ENCODE assay signal across 8 cellular contexts in the genomic region with DNA sequence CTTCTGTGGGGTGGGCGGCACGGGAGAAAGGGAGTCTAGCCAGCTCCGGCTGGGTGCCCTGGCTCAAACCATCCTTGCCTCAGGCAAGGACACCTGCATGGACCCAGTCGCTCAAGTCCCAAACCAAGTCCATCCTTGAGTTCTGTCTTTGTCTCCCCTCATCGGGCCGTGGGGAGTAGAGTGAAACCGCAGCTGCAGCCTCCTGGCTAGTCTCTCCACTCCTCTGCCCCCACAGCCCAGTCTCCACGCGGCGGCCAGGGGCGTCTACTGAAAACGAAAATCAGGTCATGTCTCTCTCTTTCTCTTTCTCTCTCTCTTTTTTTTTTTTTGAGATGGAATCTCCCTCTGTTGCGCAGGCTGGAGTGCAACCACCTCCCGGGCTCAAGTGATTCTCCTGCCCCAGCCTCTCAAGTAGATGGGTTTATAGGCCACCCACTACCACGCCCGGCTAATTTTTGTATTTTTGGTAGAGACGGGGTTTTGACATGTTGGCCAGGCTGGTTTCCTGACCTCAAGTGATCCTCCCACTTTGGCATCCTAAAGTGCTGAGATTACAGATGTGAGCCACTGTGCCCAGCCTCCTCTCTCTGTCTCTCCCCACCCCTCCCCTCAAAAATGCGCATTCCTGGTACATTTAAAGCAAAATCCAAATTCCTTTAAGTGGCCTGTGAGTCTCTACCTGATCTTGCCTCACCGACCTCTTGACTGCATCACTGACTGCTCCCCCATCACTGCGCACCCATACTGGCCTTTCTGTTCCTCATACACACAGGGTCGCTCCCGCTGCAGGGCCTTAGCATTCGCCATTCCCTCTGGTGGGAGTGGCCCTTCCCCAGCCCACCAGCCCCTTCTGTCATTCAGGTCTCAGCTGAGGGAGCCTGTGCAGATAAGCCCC. TPM values are rescaled to one million over a fixed set of nuclear protein-coding genes. Genes with fewer than 3 reads are reported as not detected.
DNase-seq lines count a peak whose midpoint lies in the region; ATAC-seq and TF ChIP-seq lines count a peak whose summit lies in the region.

No MANE protein-coding gene starts in this region.

- H3K79me1 ChIP-seq in mesenchymal stem cell (replicated peaks; ENCODE audit: low read length, poor library complexity, severe bottlenecking): no peaks in the 10 kb centered on the region

- H3K23ac ChIP-seq in mesenchymal stem cell (ENCODE audit: low read length in 2 of 2): no peak overlapping the region

- ATAC-seq in GM21528 (IDR thresholded peaks at IDR 0.05; ENCODE audit: low FRiP score, unreplicated experiment) (peak; percentile 40), RWPE2 (ENCODE audit: low read depth) (no peak)

- H2BK15ac ChIP-seq in mesenchymal stem cell (ENCODE audit: low read depth, poor library complexity, severe bottlenecking): peak overlapping the region; percentile 83

- no peak overlapping the region for H2AFZ ChIP-seq in mesenchymal stem cell (ENCODE audit: low read depth, low read length)

- H3K4me1 ChIP-seq in RWPE2 (ENCODE audit: insufficient read depth, poor library complexity, severe bottlenecking) (peaks cover 12% of the 10 kb centered on the region), mesenchymal stem cell (ENCODE audit: control insufficient read depth, insufficient read depth, low read depth, low read length) (peaks cover 28% of the 10 kb centered on the region), tibial nerve (peaks cover 0 to 29% (median 16%) of the 10 kb centered on the region in 4 donors), HAP-1 (peaks cover 19% of the 10 kb centered on the region)

- H3K36me3 ChIP-seq in RWPE2 (ENCODE audit: low read depth): no peaks in the 10 kb centered on the region
- H3K36me3 ChIP-seq in mesenchymal stem cell (ENCODE audit: control insufficient read depth in 1 of 2, insufficient read depth in 2 of 2, low read depth in 1 of 2, low read length in 2 of 2): no peaks in the 10 kb centered on the region
- H3K36me3 ChIP-seq in tibial nerve: no peaks in the 10 kb centered on the region
- H3K36me3 ChIP-seq in HAP-1 (replicated peaks): no peaks in the 10 kb centered on the region

- TF ChIP-seq CTCF in GM12865 (IDR thresholded peaks at IDR 0.05; ENCODE audit: insufficient read depth, low read depth, low read length, missing control alignments) (no peak), RWPE2 (IDR thresholded peaks at IDR 0.05; ENCODE audit: poor library complexity, severe bottlenecking) (no peak), tibial nerve (IDR thresholded peaks at IDR 0.05) (no peak)

- H3K4me3 ChIP-seq in GM12865 (ENCODE audit: low read depth, low read length) (peak overlapping the region; percentile 60), RWPE2 (ENCODE audit: severe bottlenecking) (no peak overlapping the region), mesenchymal stem cell (ENCODE audit: insufficient read depth in 1 of 2, low read depth in 1 of 2, low read length in 2 of 2) (no peak overlapping the region), tibial nerve (no peak overlapping the region), HAP-1 (no peak overlapping the region)

- WGBS in mesenchymal stem cell: 86% methylated on average over 19 of the region's 23 CpGs
- WGBS in tibial nerve, 2 donors: 82 to 86% methylated on average over 23 of the region's 23 CpGs

- H3K9ac ChIP-seq in mesenchymal stem cell (ENCODE audit: low read length): no peak overlapping the region

- H3K9me3 ChIP-seq in RWPE2 (ENCODE audit: severe bottlenecking) (no peaks in the 10 kb centered on the region), mesenchymal stem cell (ENCODE audit: control insufficient read depth, low read length) (no peaks in the 10 kb centered on the region), tibial nerve (no peaks in the 10 kb centered on the region), HAP-1 (no peaks in the 10 kb centered on the region)

- H3K4me2 ChIP-seq in mesenchymal stem cell (ENCODE audit: low read length, poor library complexity, severe bottlenecking): no peak overlapping the region

- peak overlapping the region; percentile 86 for H4K91ac ChIP-seq in mesenchymal stem cell (ENCODE audit: low read length)

- peak overlapping the region; percentile 78 for H4K8ac ChIP-seq in mesenchymal stem cell (ENCODE audit: low read length)

- peak overlapping the region in 1 of 2 experiments; percentile 15 for H3K4ac ChIP-seq in mesenchymal stem cell (ENCODE audit: low read depth in 1 of 2, low read length in 2 of 2)

- H3K27me3 ChIP-seq in RWPE2 (ENCODE audit: insufficient read depth, poor library complexity, severe bottlenecking) (no peaks in the 10 kb centered on the region), mesenchymal stem cell (ENCODE audit: control insufficient read depth in 1 of 2, insufficient read depth in 1 of 2, low read length in 2 of 2) (no peaks in the 10 kb centered on the region), tibial nerve (no peaks in the 10 kb centered on the region), HAP-1 (ENCODE audit: low read depth) (no peaks in the 10 kb centered on the region)

- in situ Hi-C loops in HAP-1 (cut with MboI; ENCODE audit: low sequenced_read_pairs): no loop called here

- H3K14ac ChIP-seq in mesenchymal stem cell (ENCODE audit: low read length in 2 of 2): peak overlapping the region in 1 of 2 experiments; percentile 44

- peak overlapping the region; percentile 55 to 61 for H3K18ac ChIP-seq in mesenchymal stem cell (ENCODE audit: low read depth in 1 of 2, low read length in 2 of 2)

- H3K27ac ChIP-seq in RWPE2 (ENCODE audit: poor library complexity, severe bottlenecking) (peak overlapping the region; percentile 39), mesenchymal stem cell (ENCODE audit: low read length, poor library complexity, severe bottlenecking) (peak overlapping the region; percentile 81), tibial nerve (peak overlapping the region in 1 of 4 donors; percentile 40)

- no peak for TF ChIP-seq EP300 in tibial nerve (IDR thresholded peaks at IDR 0.05)

- peak overlapping the region; percentile 74 to 91 for H2BK12ac ChIP-seq in mesenchymal stem cell (ENCODE audit: low read length in 2 of 2)

- H2AK5ac ChIP-seq in mesenchymal stem cell (ENCODE audit: low read length, severe bottlenecking): peak overlapping the region; percentile 40

- DNase-seq in GM12865 (ENCODE audit: low read depth) (peak; percentile 90), RWPE2 (ENCODE audit: low spot score) (no peak), mesenchymal stem cell (no peak), NCI-H1930 (lab: John Stamatoyannopoulos, UW) (no peak), tibial nerve (ENCODE audit: low spot score in 2 of 2) (no peak), NCI-H510A treated with DMSO at 0.1 percent for 48 hours (lab: John Stamatoyannopoulos, UW) (no peak), HAP-1 (ENCODE audit: low spot score in 2 of 2) (no peak)

- no peak overlapping the region for H2BK120ac ChIP-seq in mesenchymal stem cell (ENCODE audit: low read depth, low read length)

- no peak overlapping the region for H2BK5ac ChIP-seq in mesenchymal stem cell (ENCODE audit: low read depth, low read length, poor library complexity, severe bottlenecking)

- no peak for TF ChIP-seq POLR2A in tibial nerve (IDR thresholded peaks at IDR 0.05)

RNA-seq across cellular contexts. Expression of a gene that starts 17.7 kb away (rescaled TPM):
- polyA plus RNA-seq in mesenchymal stem cell (2013, experiment 1 of 2): 4.6 TPM
- polyA plus RNA-seq in mesenchymal stem cell (2013, experiment 2 of 2): 4.4 TPM
- 1 to 10 TPM in 3 of 4 donors, not detected in 1; 1.3 to 4.0 (median 2.0) TPM for total RNA-seq in tibial nerve

RNA-seq across cellular contexts. Expression of a gene that starts 46.4 kb away (rescaled TPM):
- not detected for polyA plus RNA-seq in mesenchymal stem cell (2013, experiment 1 of 2)
- polyA plus RNA-seq in mesenchymal stem cell (2013, experiment 2 of 2): not detected
- total RNA-seq in tibial nerve: not detected

RNA-seq across cellular contexts. Expression of a gene that starts 51.2 kb away (rescaled TPM):
- not detected for polyA plus RNA-seq in mesenchymal stem cell (2013, experiment 1 of 2)
- polyA plus RNA-seq in mesenchymal stem cell (2013, experiment 2 of 2): not detected
- total RNA-seq in tibial nerve: not detected

RNA-seq across cellular contexts. Expression of a gene that starts 54.1 kb away (rescaled TPM):
- not detected for polyA plus RNA-seq in mesenchymal stem cell (2013, experiment 1 of 2)
- polyA plus RNA-seq in mesenchymal stem cell (2013, experiment 2 of 2): not detected
- not detected for total RNA-seq in tibial nerve

RNA-seq across cellular contexts. Expression of a gene that starts 58.4 kb away (rescaled TPM):
- polyA plus RNA-seq in mesenchymal stem cell (2013, experiment 1 of 2): not detected
- not detected for polyA plus RNA-seq in mesenchymal stem cell (2013, experiment 2 of 2)
- total RNA-seq in tibial nerve: not detected
